Comparison of ENCODE assay signal across 8 cellular contexts in the genomic region with DNA sequence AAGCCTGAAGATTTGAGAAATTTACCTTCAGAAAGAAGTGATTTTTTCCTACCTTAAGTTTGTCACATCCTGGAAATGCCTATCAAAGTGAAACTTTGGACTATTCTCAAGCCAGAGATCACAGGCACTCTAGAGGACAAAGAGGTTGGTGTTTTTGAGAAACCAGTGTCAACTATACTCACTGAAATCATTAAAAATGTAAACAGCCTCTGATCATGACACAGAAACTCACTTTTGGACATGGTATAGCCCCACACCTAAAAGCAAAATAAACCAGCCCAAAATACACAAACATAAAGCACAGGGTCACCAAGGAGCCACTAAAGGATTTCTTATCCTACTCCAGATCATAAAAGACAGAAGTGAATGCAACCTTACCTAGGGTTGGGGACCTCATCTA.
"Had no signal": no experiment of that assay in that cellular context is flagged by ENCODE, and none has a peak within 500 bp of the region (broad histone marks: within the 10 kb centered on the region; RNA-seq: fewer than 3 reads in every experiment).

No MANE protein-coding gene starts in this region.

- H3K4me3 ChIP-seq: GM12878 had no signal

- DNase-seq: GDM1, GF-D8 had no signal

- FAIRE-seq: G401.6, GM12878, GM12891, GM12892, GM18507, GM19239 had no signal

- ATAC-seq: GM12878 had no signal
